ENCODE assay signal across 1 cellular context in genomic region chr2:36572054-36572751, GRCh38.
TF ChIP-seq lines count a peak whose summit lies in the region.

No MANE protein-coding gene starts in this region.

TF ChIP-seq in HepG2, 621 proteins besides CTCF, POLR2A, EP300 and RAD21:
- no peak for TF ChIP-seq SMARCE1 (IDR thresholded peaks at IDR 0.05; ENCODE audit: borderline replicate concordance)
- TF ChIP-seq ZNF263 (CRISPR knock-in tag; IDR thresholded peaks at IDR 0.05) = no peak
- TF ChIP-seq ZFAT (CRISPR knock-in tag; conservative IDR thresholded peaks at IDR 0.05) = no peak
- no peak for TF ChIP-seq HNRNPLL (IDR thresholded peaks at IDR 0.05; ENCODE audit: low read depth, low read length, poor library complexity, severe bottlenecking)
- no peak for TF ChIP-seq SP4 (CRISPR knock-in tag; IDR thresholded peaks at IDR 0.05)
- TF ChIP-seq HDAC1 (CRISPR knock-in tag; IDR thresholded peaks at IDR 0.05) = no peak
- TF ChIP-seq ZBTB7A (CRISPR knock-in tag; IDR thresholded peaks at IDR 0.05) = no peak
- no peak for TF ChIP-seq ZNF337 (CRISPR knock-in tag; IDR thresholded peaks at IDR 0.05; ENCODE audit: borderline replicate concordance, low read depth)
- TF ChIP-seq ZBTB38 (CRISPR knock-in tag; IDR thresholded peaks at IDR 0.05) = no peak
- TF ChIP-seq ZNF609 (CRISPR knock-in tag; IDR thresholded peaks at IDR 0.05; ENCODE audit: borderline replicate concordance) = no peak
- no peak for TF ChIP-seq HIVEP1 (CRISPR knock-in tag; IDR thresholded peaks at IDR 0.05)
- TF ChIP-seq FOXK2 (IDR thresholded peaks at IDR 0.05) = no peak
- TF ChIP-seq STAT5B (CRISPR knock-in tag; IDR thresholded peaks at IDR 0.05) = no peak
- no peak for TF ChIP-seq POGZ (CRISPR knock-in tag; IDR thresholded peaks at IDR 0.05)
- no peak for TF ChIP-seq DBP (CRISPR knock-in tag; IDR thresholded peaks at IDR 0.05; ENCODE audit: not compliant biosample characterization)
- no peak for TF ChIP-seq ZNF569 (CRISPR knock-in tag; IDR thresholded peaks at IDR 0.05; ENCODE audit: borderline replicate concordance)
- no peak for TF ChIP-seq ESRRA (CRISPR knock-in tag; IDR thresholded peaks at IDR 0.05; ENCODE audit: low read depth)
- TF ChIP-seq ARNT (IDR thresholded peaks at IDR 0.05) = no peak
